15 cellular contexts compared by ENCODE assay signal in the genomic region with DNA sequence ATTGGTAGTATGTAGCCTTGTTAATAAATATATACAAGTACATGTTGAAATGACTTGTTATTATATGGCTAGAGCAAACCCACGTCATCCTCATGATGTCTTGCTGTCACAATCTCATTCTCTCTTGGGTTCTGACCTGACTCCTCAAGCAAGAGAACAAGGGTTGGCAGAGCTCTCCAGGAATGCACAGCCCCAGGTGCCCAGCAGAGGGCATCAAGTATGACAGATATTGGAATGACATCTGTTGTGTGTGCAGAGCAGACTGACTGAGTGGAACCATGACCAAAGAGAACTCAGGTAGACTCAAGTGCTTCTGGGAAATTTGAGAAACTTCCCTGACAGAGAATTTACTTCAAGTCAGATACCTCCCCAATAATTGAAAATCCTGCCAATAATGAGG.
DNase-seq lines count a peak whose midpoint lies in the region; TF ChIP-seq lines count a peak whose summit lies in the region.
"Had no signal": no experiment of that assay in that cellular context is flagged by ENCODE, and none has a peak within 500 bp of the region (broad histone marks: within the 10 kb centered on the region; RNA-seq: fewer than 3 reads in every experiment).

No MANE protein-coding gene starts in this region.

- H3K27me3 ChIP-seq in smooth muscle cell (ENCODE audit: low read depth), result peaks cover 4% of the 10 kb centered on the region
- H3K27me3 ChIP-seq: MG63, tibial nerve had no signal

- H3F3A ChIP-seq in smooth muscle cell (ENCODE audit: low read depth), result no peaks in the 10 kb centered on the region

- H3K4me1 ChIP-seq in smooth muscle cell (ENCODE audit: low read depth), result no peaks in the 10 kb centered on the region
- H3K4me1 ChIP-seq: prostate gland, tibial nerve had no signal

- 80% methylated on average over 1 of the region's 1 CpG for WGBS in smooth muscle cell (ENCODE audit: low lambda C conversion rate)

- no peak overlapping the region for H3K27ac ChIP-seq in smooth muscle cell (ENCODE audit: low read depth)
- H3K27ac ChIP-seq: prostate gland, tibial nerve had no signal

- no peaks in the 10 kb centered on the region for H4K20me1 ChIP-seq in smooth muscle cell (ENCODE audit: low read depth)

- no peaks in the 10 kb centered on the region for H3K9me3 ChIP-seq in smooth muscle cell (replicated peaks; ENCODE audit: low read depth)
- H3K9me3 ChIP-seq: MG63, prostate gland, tibial nerve had no signal

- TF ChIP-seq CTCF in GM12872 (IDR thresholded peaks at IDR 0.05; ENCODE audit: insufficient read depth, low read depth, low read length), result peak; percentile 55
- peak; percentile 25 for TF ChIP-seq CTCF in epithelial cell of proximal tubule (conservative IDR thresholded peaks at IDR 0.05; ENCODE audit: low read depth, low read length)
- TF ChIP-seq CTCF in smooth muscle cell (IDR thresholded peaks at IDR 0.05; ENCODE audit: borderline replicate concordance, insufficient read depth, poor library complexity, severe bottlenecking), result no peak

- H3K4me3 ChIP-seq in epithelial cell of proximal tubule (ENCODE audit: low read depth, low read length), result no peak overlapping the region
- H3K4me3 ChIP-seq in smooth muscle cell, result no peak overlapping the region
- H3K4me3 ChIP-seq: MG63, prostate gland, tibial nerve had no signal

- H2AFZ ChIP-seq in smooth muscle cell (ENCODE audit: low read depth), result no peak overlapping the region

- H3K4me2 ChIP-seq in smooth muscle cell, result no peak overlapping the region

- H3K36me3 ChIP-seq in smooth muscle cell (ENCODE audit: low read depth), result no peaks in the 10 kb centered on the region
- H3K36me3 ChIP-seq: MG63, prostate gland, tibial nerve had no signal

- no peak overlapping the region for H3K9ac ChIP-seq in smooth muscle cell (ENCODE audit: low read depth)

- no peaks in the 10 kb centered on the region for H3K79me2 ChIP-seq in smooth muscle cell (ENCODE audit: low read depth)

- DNase-seq in NCI-H748 (lab: John Stamatoyannopoulos, UW; ENCODE audit: unreplicated experiment) (peak; percentile 53), NCI-H748 treated with DMSO at 0.1 percent for 48 hours (lab: John Stamatoyannopoulos, UW) (no peak), NCI-H526 treated with DMSO at 0.1 percent for 48 hours (lab: John Stamatoyannopoulos, UW) (peak; percentile 16), epithelial cell of proximal tubule (ENCODE audit: low read depth) (no peak), smooth muscle cell (lab: John Stamatoyannopoulos, UW; ENCODE audit: unreplicated experiment) (no peak), 8988T (no peak), islet precursor cell (no peak)
- DNase-seq: activated naive CD8-positive, alpha-beta T cell treated with anti-CD3 and anti-CD28 coated beads, Interleukin-2, amount 10 ng/mL, durations not matched to agents 7 days and 5 days; Calu3; cerebellar nuclear complex; MG63; NCI-H2227 treated with DMSO at 0.1 percent for 48 hours had no signal

Comparison
In these comparisons a context has a peak if more than half of its experiments do, and no peak if none do; other contexts are left out.
1. DNase-seq: peak in NCI-H748 (single experiment) and NCI-H526 treated with DMSO at 0.1 percent for 48 hours (single experiment); none in NCI-H748 treated with DMSO at 0.1 percent for 48 hours (single experiment), epithelial cell of proximal tubule (single experiment), smooth muscle cell (single experiment), 8988T (single experiment) and islet precursor cell (single experiment).